2 cellular contexts compared by ENCODE assay signal in the genomic region with DNA sequence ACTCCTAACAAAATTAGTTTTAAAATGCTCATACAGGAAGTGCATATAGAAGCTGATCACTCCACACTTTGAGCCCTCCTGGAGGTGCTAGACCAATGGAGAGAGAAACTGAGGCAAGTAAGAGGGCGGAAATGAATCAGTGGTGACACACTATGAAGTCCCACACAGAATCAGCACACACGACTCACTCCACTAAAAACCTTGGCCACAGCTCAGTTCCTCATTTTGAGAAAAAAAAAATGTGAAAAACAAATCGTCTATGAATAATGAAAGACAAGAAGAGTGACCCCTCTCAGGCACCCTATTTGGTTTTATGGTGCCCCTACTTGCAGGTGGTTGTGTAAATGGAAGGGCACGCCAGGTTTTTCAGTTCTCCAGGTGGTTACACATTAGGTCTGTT.
TF ChIP-seq lines count a peak whose summit lies in the region.

No MANE protein-coding gene starts in this region.

TF ChIP-seq in HepG2, 621 proteins besides CTCF, POLR2A, EP300 and RAD21:
- TF ChIP-seq SATB2 (CRISPR knock-in tag; IDR thresholded peaks at IDR 0.05) (no peak), ZNF337 (CRISPR knock-in tag; IDR thresholded peaks at IDR 0.05; ENCODE audit: borderline replicate concordance, low read depth) (no peak), ZNF615 (CRISPR knock-in tag; IDR thresholded peaks at IDR 0.05; ENCODE audit: borderline replicate concordance) (no peak), NFE2 (CRISPR knock-in tag; IDR thresholded peaks at IDR 0.05) (no peak), SP5 (CRISPR knock-in tag; IDR thresholded peaks at IDR 0.05; ENCODE audit: borderline replicate concordance, low read depth) (no peak), JARID2 (CRISPR knock-in tag; IDR thresholded peaks at IDR 0.05; ENCODE audit: insufficient replicate concordance) (no peak)
- TF ChIP-seq, protein P1, sequence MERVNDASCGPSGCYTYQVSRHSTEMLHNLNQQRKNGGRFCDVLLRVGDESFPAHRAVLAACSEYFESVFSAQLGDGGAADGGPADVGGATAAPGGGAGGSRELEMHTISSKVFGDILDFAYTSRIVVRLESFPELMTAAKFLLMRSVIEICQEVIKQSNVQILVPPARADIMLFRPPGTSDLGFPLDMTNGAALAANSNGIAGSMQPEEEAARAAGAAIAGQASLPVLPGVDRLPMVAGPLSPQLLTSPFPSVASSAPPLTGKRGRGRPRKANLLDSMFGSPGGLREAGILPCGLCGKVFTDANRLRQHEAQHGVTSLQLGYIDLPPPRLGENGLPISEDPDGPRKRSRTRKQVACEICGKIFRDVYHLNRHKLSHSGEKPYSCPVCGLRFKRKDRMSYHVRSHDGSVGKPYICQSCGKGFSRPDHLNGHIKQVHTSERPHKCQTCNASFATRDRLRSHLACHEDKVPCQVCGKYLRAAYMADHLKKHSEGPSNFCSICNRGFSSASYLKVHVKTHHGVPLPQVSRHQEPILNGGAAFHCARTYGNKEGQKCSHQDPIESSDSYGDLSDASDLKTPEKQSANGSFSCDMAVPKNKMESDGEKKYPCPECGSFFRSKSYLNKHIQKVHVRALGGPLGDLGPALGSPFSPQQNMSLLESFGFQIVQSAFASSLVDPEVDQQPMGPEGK (CRISPR knock-in tag; IDR thresholded peaks at IDR 0.05), result no peak

TF ChIP-seq in IMR-90, 13 proteins besides CTCF, POLR2A, EP300 and RAD21:
- TF ChIP-seq, protein P2, sequence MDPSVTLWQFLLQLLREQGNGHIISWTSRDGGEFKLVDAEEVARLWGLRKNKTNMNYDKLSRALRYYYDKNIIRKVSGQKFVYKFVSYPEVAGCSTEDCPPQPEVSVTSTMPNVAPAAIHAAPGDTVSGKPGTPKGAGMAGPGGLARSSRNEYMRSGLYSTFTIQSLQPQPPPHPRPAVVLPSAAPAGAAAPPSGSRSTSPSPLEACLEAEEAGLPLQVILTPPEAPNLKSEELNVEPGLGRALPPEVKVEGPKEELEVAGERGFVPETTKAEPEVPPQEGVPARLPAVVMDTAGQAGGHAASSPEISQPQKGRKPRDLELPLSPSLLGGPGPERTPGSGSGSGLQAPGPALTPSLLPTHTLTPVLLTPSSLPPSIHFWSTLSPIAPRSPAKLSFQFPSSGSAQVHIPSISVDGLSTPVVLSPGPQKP (IDR thresholded peaks at IDR 0.05; ENCODE audit: borderline replicate concordance, low read depth, low read length), result no peak
- no peak for TF ChIP-seq RCOR1 (IDR thresholded peaks at IDR 0.05; ENCODE audit: insufficient replicate concordance, low read length)
- no peak for TF ChIP-seq MAZ (IDR thresholded peaks at IDR 0.05; ENCODE audit: borderline replicate concordance, low read depth, low read length)
- no peak for TF ChIP-seq CHD1 (IDR thresholded peaks at IDR 0.05; ENCODE audit: low read depth, low read length)
- TF ChIP-seq CEBPB (IDR thresholded peaks at IDR 0.05; ENCODE audit: low read depth, low read length), result no peak
